In genomic region chr9:113634597-113635515, GRCh38 we compare ENCODE assay signal across 1 cellular context.
TF ChIP-seq lines count a peak whose summit lies in the region.

No MANE protein-coding gene starts in this region.

TF ChIP-seq in A549, 52 proteins besides CTCF, POLR2A, EP300 and RAD21 (continued from another document):
- TF ChIP-seq USF2 (IDR thresholded peaks at IDR 0.05) (no peak), FOXS1 (CRISPR knock-in tag; IDR thresholded peaks at IDR 0.05) (no peak), BHLHE40 (IDR thresholded peaks at IDR 0.05; ENCODE audit: low read depth, low read length) (no peak), RFX5 (IDR thresholded peaks at IDR 0.05) (no peak), SMC3 (IDR thresholded peaks at IDR 0.05) (no peak), E2F6 (IDR thresholded peaks at IDR 0.05; ENCODE audit: borderline replicate concordance, low read depth) (no peak)
TF ChIP-seq in A549: peak in this region for 0.
